Comparison of ENCODE assay signal across 21 cellular contexts in the genomic region with DNA sequence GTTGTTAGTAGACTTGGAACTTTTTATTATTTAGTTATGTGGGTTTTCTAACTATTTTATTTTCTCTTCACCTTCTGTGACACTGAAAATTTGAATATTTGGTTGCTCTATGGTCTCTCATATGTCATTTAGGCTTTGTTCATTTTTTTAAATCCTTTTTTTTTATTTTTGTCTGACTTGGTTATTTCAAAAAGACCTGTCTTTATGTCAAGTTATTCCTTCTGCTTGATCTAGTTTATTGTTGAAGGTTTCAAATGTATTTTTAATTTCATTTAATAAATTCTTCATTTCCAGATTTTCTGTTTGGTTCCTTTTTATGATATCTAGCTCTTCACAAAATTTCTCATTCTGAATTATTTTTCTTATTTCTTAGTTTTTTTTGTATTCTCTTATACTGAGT.
DNase-seq lines count a peak whose midpoint lies in the region; ATAC-seq, FAIRE-seq and TF ChIP-seq lines count a peak whose summit lies in the region.
"Had no signal": no experiment of that assay in that cellular context is flagged by ENCODE, and none has a peak within 500 bp of the region (broad histone marks: within the 10 kb centered on the region; RNA-seq: fewer than 3 reads in every experiment).

No MANE protein-coding gene starts in this region.

- intact Hi-C loops in K562 (cut with micrococcal nuclease) (no loop called here), kidney (cut with DNase I) (no loop called here)

- H3K79me2 ChIP-seq in K562 (ENCODE audit: control insufficient read depth, insufficient read depth, low read length), result no peaks in the 10 kb centered on the region

- no peak for ATAC-seq in K562
- no peak for ATAC-seq in activated CD4-positive, CD25-positive, alpha-beta regulatory T cell treated with anti-CD3 and anti-CD28 coated beads, Interleukin-2, amount 50 U/mL, for 24 hours
- ATAC-seq: A549; CD8-positive, alpha-beta T cell had no signal

- H3K9ac ChIP-seq in K562 (ENCODE audit: insufficient read depth in 1 of 2, low read depth in 2 of 2, low read length in 2 of 2), result no peak overlapping the region
- H3K9ac ChIP-seq in kidney (ENCODE audit: low read length in 2 of 2), result no peak overlapping the region

- no peaks in the 10 kb centered on the region for H3K27me3 ChIP-seq in K562 (ENCODE audit: control insufficient read depth in 2 of 2, insufficient read depth in 2 of 2, low read length in 2 of 2)

- BruUV-seq in K562 (replicated peaks; lab: Mats Ljungman, UMichigan), result no TSS peak

- H3K4me1 ChIP-seq in K562 (replicated peaks in 1 of 2; ENCODE audit: control insufficient read depth in 2 of 2, insufficient read depth in 2 of 2, low read length in 2 of 2), result no peaks in the 10 kb centered on the region
- H3K4me1 ChIP-seq in kidney (ENCODE audit: control insufficient read depth in 1 of 2, insufficient read depth in 1 of 2, low read depth in 1 of 2, low read length in 2 of 2), result no peaks in the 10 kb centered on the region
- H3K4me1 ChIP-seq: A549, Caco-2, HAP-1 had no signal

- no peak overlapping the region for H3K4me3 ChIP-seq in K562
- no peak overlapping the region for H3K4me3 ChIP-seq in kidney (ENCODE audit: low read length in 2 of 2)
- H3K4me3 ChIP-seq: A549, HAP-1 had no signal

- TF ChIP-seq POLR2A in K562 (conservative IDR thresholded peaks at IDR 0.05), result no peak

- no peaks in the 10 kb centered on the region for H3K36me3 ChIP-seq in K562 (ENCODE audit: control insufficient read depth, insufficient read depth, low read length)
- H3K36me3 ChIP-seq in kidney (ENCODE audit: control insufficient read depth in 1 of 2, insufficient read depth in 2 of 2, low read length in 2 of 2), result no peaks in the 10 kb centered on the region
- H3K36me3 ChIP-seq: HAP-1 had no signal

- no peaks in the 10 kb centered on the region for H4K20me1 ChIP-seq in K562 (replicated peaks; ENCODE audit: control insufficient read depth, insufficient read depth, low read length)

- H3K9me3 ChIP-seq in K562 (replicated peaks; ENCODE audit: control insufficient read depth, insufficient read depth, low read depth, low read length), result peaks cover 7% of the 10 kb centered on the region
- peaks cover 2 to 4% of the 10 kb centered on the region in 2 donors for H3K9me3 ChIP-seq in kidney (ENCODE audit: control insufficient read depth in 1 of 2, low read length in 2 of 2)
- H3K9me3 ChIP-seq: A549, HAP-1 had no signal

- in situ Hi-C loops in K562 (cut with MboI), result no loop called here

- H3K27ac ChIP-seq in K562 (ENCODE audit: extremely low read depth, low read depth, low read length) (no peak overlapping the region), kidney (ENCODE audit: low read depth in 2 of 2, low read length in 2 of 2) (no peak overlapping the region)
- H3K27ac ChIP-seq: A549 had no signal

- peak; percentile 15 for DNase-seq in NCI-H2227 (lab: John Stamatoyannopoulos, UW; ENCODE audit: unreplicated experiment)
- no peak for DNase-seq in NCI-H2227 treated with DMSO at 0.1 percent for 48 hours (lab: John Stamatoyannopoulos, UW)
- DNase-seq in K562 (ENCODE audit: extremely low read depth in 1 of 4, low spot score in 3 of 4), result no peak
- DNase-seq in kidney, result no peak
- no peak for DNase-seq in Ammon's horn (ENCODE audit: low spot score)
- DNase-seq: 8988T; ACHN; AML-193; C1 segment of cervical spinal cord; Caco-2; CD4-positive, CD25-positive, alpha-beta regulatory T cell; CD8-positive, alpha-beta T cell; DMS53; DND-41; GOT3 had no signal

- no peak for TF ChIP-seq CTCF in K562 (IDR thresholded peaks at IDR 0.05 in 2 of 3, conservative IDR thresholded peaks at IDR 0.05 in 1 of 3; ENCODE audit: insufficient read depth in 2 of 3, low read depth in 1 of 3, low read length in 3 of 3)
- no peak for TF ChIP-seq CTCF in kidney (IDR thresholded peaks at IDR 0.05; ENCODE audit: borderline replicate concordance, extremely low read depth, insufficient read depth)

- FAIRE-seq in K562 (lab: Jason Lieb, UNC), result no peak
- FAIRE-seq in kidney (lab: Jason Lieb, UNC), result peak; percentile 35
- FAIRE-seq: A549, G401.6, GM12892, H54 had no signal

- no peak overlapping the region for H2AFZ ChIP-seq in K562 (ENCODE audit: low read depth, low read length)

- CTCF ChIA-PET in K562 (lab: Yijun Ruan, JAX; ENCODE audit: low intra/inter-chr PET ratio), result no interaction called here

- H3K9me1 ChIP-seq in K562 (ENCODE audit: control insufficient read depth, insufficient read depth, low read length), result no peaks in the 10 kb centered on the region

- POLR2A ChIA-PET in K562 (lab: Yijun Ruan, JAX), result no interaction called here

- no peak for TF ChIP-seq EP300 in K562 (IDR thresholded peaks at IDR 0.05; ENCODE audit: low read length)

- no peak for TF ChIP-seq RAD21 in K562 (CRISPR knock-in tag; conservative IDR thresholded peaks at IDR 0.05 in 1 of 2, IDR thresholded peaks at IDR 0.05 in 1 of 2)

- H3K4me2 ChIP-seq in K562 (ENCODE audit: insufficient read depth, low read length), result no peak overlapping the region
- H3K4me2 ChIP-seq: A549 had no signal

TF ChIP-seq in K562, 482 proteins besides CTCF, POLR2A, EP300 and RAD21:
- TF ChIP-seq, protein P1, sequence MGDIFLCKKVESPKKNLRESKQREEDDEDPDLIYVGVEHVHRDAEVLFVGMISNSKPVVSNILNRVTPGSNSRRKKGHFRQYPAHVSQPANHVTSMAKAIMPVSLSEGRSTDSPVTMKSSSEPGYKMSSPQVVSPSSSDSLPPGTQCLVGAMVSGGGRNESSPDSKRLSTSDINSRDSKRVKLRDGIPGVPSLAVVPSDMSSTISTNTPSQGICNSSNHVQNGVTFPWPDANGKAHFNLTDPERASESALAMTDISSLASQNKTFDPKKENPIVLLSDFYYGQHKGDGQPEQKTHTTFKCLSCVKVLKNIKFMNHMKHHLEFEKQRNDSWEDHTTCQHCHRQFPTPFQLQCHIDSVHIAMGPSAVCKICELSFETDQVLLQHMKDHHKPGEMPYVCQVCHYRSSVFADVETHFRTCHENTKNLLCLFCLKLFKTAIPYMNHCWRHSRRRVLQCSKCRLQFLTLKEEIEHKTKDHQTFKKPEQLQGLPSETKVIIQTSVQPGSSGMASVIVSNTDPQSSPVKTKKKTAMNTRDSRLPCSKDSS (IDR thresholded peaks at IDR 0.05; ENCODE audit: low read depth, partially characterized antibody), result peak; percentile 73
- TF ChIP-seq ZNF589 (CRISPR knock-in tag; IDR thresholded peaks at IDR 0.05; ENCODE audit: low read depth), result no peak
